In the genomic region with DNA sequence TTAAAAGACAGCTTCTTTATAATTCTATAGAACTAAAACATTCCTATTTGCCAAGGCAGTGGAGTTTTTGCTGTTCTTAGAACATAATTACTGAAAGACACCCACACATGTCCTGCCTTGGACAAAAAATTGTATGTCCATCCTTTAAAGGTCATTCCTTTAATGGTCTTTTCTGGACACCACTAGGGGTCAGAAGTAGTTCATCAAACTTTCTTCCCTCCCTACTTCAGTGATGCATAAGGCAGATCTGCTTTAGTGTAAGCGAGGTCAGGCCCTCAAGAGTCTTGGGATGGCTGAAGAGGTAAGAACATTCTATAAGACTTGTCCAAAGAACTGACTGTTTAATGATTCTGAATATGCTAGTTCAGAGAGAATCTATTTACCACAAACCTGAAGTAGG, we compare ENCODE assay signal across 9 cellular contexts. TPM values are rescaled to one million over a fixed set of nuclear protein-coding genes. Genes with fewer than 3 reads are reported as not detected.
DNase-seq lines count a peak whose midpoint lies in the region; ATAC-seq and TF ChIP-seq lines count a peak whose summit lies in the region.
"Had no signal": no experiment of that assay in that cellular context is flagged by ENCODE, and none has a peak within 500 bp of the region (broad histone marks: within the 10 kb centered on the region; RNA-seq: fewer than 3 reads in every experiment).

No MANE protein-coding gene starts in this region.

- ATAC-seq in HG02798 (IDR thresholded peaks at IDR 0.05; ENCODE audit: poor library complexity, unreplicated experiment) (peak; percentile 86), Panc1 (peak; percentile 98)

- H3K4me1 ChIP-seq in Panc1 (ENCODE audit: control insufficient read depth, insufficient read depth, low read length): no peaks in the 10 kb centered on the region

- H3K27me3 ChIP-seq in Panc1 (ENCODE audit: control insufficient read depth, insufficient read depth, low read length): peaks cover 13% of the 10 kb centered on the region

- no peaks in the 10 kb centered on the region for H3K36me3 Mint-ChIP-seq in CD14-positive monocyte

- POLR2A ChIA-PET in Panc1 (lab: Charles Lee): no interaction called here

- H3K4me1 Mint-ChIP-seq in CD14-positive monocyte: no peaks in the 10 kb centered on the region

- no peaks in the 10 kb centered on the region for H3K9me3 ChIP-seq in Panc1 (ENCODE audit: control insufficient read depth, insufficient read depth, low read depth, low read length)

- no peaks in the 10 kb centered on the region for H3K9me3 Mint-ChIP-seq in CD14-positive monocyte

- H3K36me3 ChIP-seq in Panc1 (ENCODE audit: control insufficient read depth, insufficient read depth, low read length): no peaks in the 10 kb centered on the region

- in situ Hi-C loops in Panc1 (cut with HindIII; ENCODE audit: low pct_unique_long_range_greater_than_20kb, low sequenced_read_pairs): no loop called here

- DNase-seq in NCI-H82 (lab: John Stamatoyannopoulos, UW) (peak; percentile 42), NCI-H82 treated with DMSO at 0.1 percent for 48 hours (lab: John Stamatoyannopoulos, UW; ENCODE audit: unreplicated experiment) (no peak), Panc1 (ENCODE audit: low read depth, low spot score) (peak; percentile 69), fibroblast of villous mesenchyme (ENCODE audit: low read depth) (peak; percentile 81), superior temporal gyrus (ENCODE audit: extremely low spot score) (peak; percentile 36), CD14-positive monocyte (ENCODE audit: low spot score) (no peak), NCI-H2227 (lab: John Stamatoyannopoulos, UW; ENCODE audit: unreplicated experiment) (no peak)

- H3K4me3 ChIP-seq in Panc1 (ENCODE audit: low read depth in 2 of 2, low read length in 2 of 2): no peak overlapping the region
- H3K4me3 ChIP-seq in fibroblast of villous mesenchyme (ENCODE audit: low read depth, low read length): no peak overlapping the region

- no peak overlapping the region for H3K27ac Mint-ChIP-seq in CD14-positive monocyte

- H3K4me3 Mint-ChIP-seq in CD14-positive monocyte: no peak overlapping the region

- intact Hi-C loops in Panc1 (cut with micrococcal nuclease; ENCODE audit: unreplicated experiment): loop anchor here (2.0 to 10.0 kb wide), 6 partner anchors 86 to 1020 kb away; partner anchors contain the start of genes OR52E5 and OR52N2
- intact Hi-C loops in CD14-positive monocyte (cut with micrococcal nuclease): no loop called here

- H3K27me3 Mint-ChIP-seq in CD14-positive monocyte (ENCODE audit: low read depth in 3 of 3): peaks cover 0 to 3% (median 3%) of the 10 kb centered on the region in 3 donors

- TF ChIP-seq CTCF in Panc1 (IDR thresholded peaks at IDR 0.05) (peak; percentile 75), fibroblast of villous mesenchyme (IDR thresholded peaks at IDR 0.05; ENCODE audit: insufficient read depth, low read depth, low read length) (peak; percentile 62), CD14-positive monocyte (IDR thresholded peaks at IDR 0.05) (no peak)

- CTCF ChIA-PET in Panc1 (lab: Charles Lee): no interaction called here

- no peak overlapping the region for H3K27ac ChIP-seq in Panc1 (ENCODE audit: low read length)

- no TSS peak for BruUV-seq in Panc1 (replicated peaks; lab: Mats Ljungman, UMichigan)

RNA-seq across cellular contexts. Expression of gene OR51V1, which starts 4.3 kb away (rescaled TPM):
- total RNA-seq in Panc1 (2021; ENCODE audit: unreplicated experiment) (not detected), fibroblast of villous mesenchyme (not detected in 2 replicates)
- not detected for polyA plus RNA-seq in Panc1 (2012; ENCODE audit: insufficient read length)
- not detected for polyA plus RNA-seq in CD14-positive monocyte
- total RNA-seq: temporal lobe had no signal

RNA-seq across cellular contexts. Expression of gene HBB, which starts 22.1 kb away (rescaled TPM):
- total RNA-seq in Panc1 (2021; ENCODE audit: unreplicated experiment) (0.72 TPM), fibroblast of villous mesenchyme (not detected in 2 replicates)
- not detected for polyA plus RNA-seq in Panc1 (2012; ENCODE audit: insufficient read length)
- 100 to 1,000 TPM; 278 to 298 TPM for polyA plus RNA-seq in CD14-positive monocyte

RNA-seq across cellular contexts. Expression of gene HBD, which starts 29.5 kb away (rescaled TPM):
- total RNA-seq in Panc1 (2021; ENCODE audit: unreplicated experiment) (not detected), fibroblast of villous mesenchyme (0.32 and 0.43 TPM in 2 replicates)
- not detected for polyA plus RNA-seq in Panc1 (2012; ENCODE audit: insufficient read length)
- polyA plus RNA-seq in CD14-positive monocyte: not detected
- total RNA-seq: temporal lobe had no signal

RNA-seq across cellular contexts. Expression of gene HBG1, which starts 44.9 kb away (rescaled TPM):
- total RNA-seq in Panc1 (2021; ENCODE audit: unreplicated experiment) (2.3 TPM), fibroblast of villous mesenchyme (not detected in 2 replicates)
- polyA plus RNA-seq in Panc1 (2012; ENCODE audit: insufficient read length): not detected
- polyA plus RNA-seq in CD14-positive monocyte: not detected

RNA-seq across cellular contexts. Expression of gene HBG2, which starts 49.8 kb away (rescaled TPM):
- total RNA-seq in Panc1 (2021; ENCODE audit: unreplicated experiment) (6.5 TPM), fibroblast of villous mesenchyme (not detected in 2 replicates)
- not detected for polyA plus RNA-seq in Panc1 (2012; ENCODE audit: insufficient read length)
- polyA plus RNA-seq in CD14-positive monocyte: 1 to 10 TPM in 1 of 2 donors, not detected in 1; 5.1 TPM

Comparison
In these comparisons a context has a peak if more than half of its experiments do, and no peak if none do; other contexts are left out.
1. DNase-seq: peak in NCI-H82 (single experiment), Panc1 (single experiment), fibroblast of villous mesenchyme (single experiment) and superior temporal gyrus (single experiment); none in NCI-H82 treated with DMSO at 0.1 percent for 48 hours (single experiment), CD14-positive monocyte (single experiment) and NCI-H2227 (single experiment).